8 cellular contexts compared by ENCODE assay signal in genomic region chr11:76799061-76799804, GRCh38. TPM values are rescaled to one million over a fixed set of nuclear protein-coding genes. Genes with fewer than 3 reads are reported as not detected.
DNase-seq lines count a peak whose midpoint lies in the region; ATAC-seq and TF ChIP-seq lines count a peak whose summit lies in the region.

No MANE protein-coding gene starts in this region.

- TF ChIP-seq POLR2A in right lobe of liver (IDR thresholded peaks at IDR 0.05): no peak

- H3K27me3 ChIP-seq in right lobe of liver: no peaks in the 10 kb centered on the region

- no peak for DNase-seq in GM12864 (ENCODE audit: low read depth)
- peak; percentile 84 for DNase-seq in NCI-H345 (lab: John Stamatoyannopoulos, UW)
- DNase-seq in activated CD4-positive, alpha-beta T cell treated with anti-CD3 and anti-CD28 coated beads, Interleukin-2, amount 50 U/mL, for 24 hours (ENCODE audit: low read depth in 1 of 2, low spot score in 1 of 2): peak; percentile 37 to 61
- DNase-seq in dermis blood vessel endothelial cell: peak; percentile 82
- peak; percentile 90 to 95 (median 93) for DNase-seq in right lobe of liver
- DNase-seq in stimulated activated CD4-positive, alpha-beta T cell treated with anti-CD3 and anti-CD28 coated beads, Interleukin-4, amount 100 ng/mL, for 48 hours (ENCODE audit: low read depth in 2 of 2): peak; percentile 63 to 68
- DNase-seq in NCI-H146 treated with DMSO at 0.1 percent for 48 hours (lab: John Stamatoyannopoulos, UW; ENCODE audit: unreplicated experiment): no peak

- intact Hi-C loops in right lobe of liver (cut with DNase I): loop anchor here (5.0 kb wide), 2 partner anchors 62 to 72 kb away; no protein-coding TSS in a partner anchor

- H3K9me3 ChIP-seq in right lobe of liver: no peaks in the 10 kb centered on the region

- no peak overlapping the region; the same call in 1 of the 2 replicates for H3K4me3 ChIP-seq in GM12864 (ENCODE audit: low read depth, low read length)
- H3K4me3 ChIP-seq in right lobe of liver: peak overlapping the region; percentile 17 to 21 (median 19)

- 9% methylated on average over 19 of the region's 47 CpGs for WGBS in right lobe of liver (ENCODE audit: insufficient coverage, low coverage, low lambda C conversion rate, missing lambda C conversion rate)

- H3K27ac ChIP-seq in right lobe of liver: peak overlapping the region in 2 of 3 donors; percentile 64 to 100

- peaks cover 0 to 72% (median 33%) of the 10 kb centered on the region in 4 donors for H3K4me1 ChIP-seq in right lobe of liver

- peak; percentile 79 for TF ChIP-seq CTCF in GM12864 (IDR thresholded peaks at IDR 0.05; ENCODE audit: low read depth, low read length, missing control alignments)
- peak; percentile 91 to 96 (median 94) for TF ChIP-seq CTCF in right lobe of liver (IDR thresholded peaks at IDR 0.05)

- ATAC-seq in HG02678 (IDR thresholded peaks at IDR 0.05; ENCODE audit: unreplicated experiment): peak; percentile 88
- peak; percentile 36 to 79 (median 75) for ATAC-seq in right lobe of liver

- H3K36me3 ChIP-seq in right lobe of liver: peaks cover 0 to 38% (median 17%) of the 10 kb centered on the region in 4 donors

RNA-seq across cellular contexts. Expression of gene TSKU, which starts 16.1 kb away (rescaled TPM):
- total RNA-seq in dermis blood vessel endothelial cell (4.4 and 8.7 TPM in 2 replicates), right lobe of liver (1,000 to 10,000 TPM in 1 of 6 experiments, 100 to 1,000 TPM in 4, 10 to 100 TPM in 1; 66.1 to 1,026 (median 278) TPM)

Comparison
In these comparisons a context has a peak if more than half of its experiments do, and no peak if none do; other contexts are left out.
1. DNase-seq: peak in NCI-H345 (single experiment), activated CD4-positive, alpha-beta T cell treated with anti-CD3 and anti-CD28 coated beads, Interleukin-2, amount 50 U/mL, for 24 hours (2 of 2), dermis blood vessel endothelial cell (single experiment), right lobe of liver (3 of 3) and stimulated activated CD4-positive, alpha-beta T cell treated with anti-CD3 and anti-CD28 coated beads, Interleukin-4, amount 100 ng/mL, for 48 hours (2 of 2); none in GM12864 (single experiment) and NCI-H146 treated with DMSO at 0.1 percent for 48 hours (single experiment).